ENCODE assay signal across 29 cellular contexts in the genomic region with DNA sequence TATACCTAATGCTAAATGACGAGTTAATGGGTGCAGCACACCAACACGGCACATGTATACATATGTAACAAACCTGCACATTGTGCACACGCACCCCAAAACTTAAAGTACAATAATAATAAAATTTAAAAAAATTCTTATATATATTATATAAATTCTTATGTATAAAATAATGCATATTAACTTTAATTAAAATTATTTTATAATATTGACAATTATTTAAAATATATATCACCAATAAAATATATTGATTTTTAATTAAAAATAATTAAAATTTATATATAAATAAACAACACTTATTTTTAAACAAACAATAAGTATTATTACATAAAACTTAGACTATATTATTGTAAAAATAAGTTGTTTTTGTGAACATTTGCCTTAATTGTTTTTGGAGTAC.
"Had no signal": no experiment of that assay in that cellular context is flagged by ENCODE, and none has a peak within 500 bp of the region (broad histone marks: within the 10 kb centered on the region; RNA-seq: fewer than 3 reads in every experiment).

No MANE protein-coding gene starts in this region.

- H3K27ac ChIP-seq: body of pancreas, colonic mucosa, gastrocnemius medialis, heart left ventricle had no signal

- H3K27me3 ChIP-seq: body of pancreas, colonic mucosa, gastrocnemius medialis, heart left ventricle had no signal

- H3K36me3 Mint-ChIP-seq: activated naive CD8-positive, alpha-beta T cell had no signal

- H3K4me3 Mint-ChIP-seq: activated B cell treated with CpG ODN at 0.5 μM for 24 hours; activated CD8-positive, alpha-beta T cell treated with anti-CD3 and anti-CD28 coated beads for 36 hours; activated naive CD8-positive, alpha-beta T cell; activated T-cell treated with anti-CD3 and anti-CD28 coated beads, Interleukin-2, amount 50 U/mL, for 4 hours; activated T-helper 17 cell treated with anti-CD3 and anti-CD28 coated beads, Interleukin-2, amount 50 U/mL, for 72 hours; T-helper 17 cell; T-helper 2 cell treated with Interferon-gamma antibody and Interleukin-4, amounts not matched to agents 5 μg/mL and 100 μg/mL, for 36 hours had no signal

- H3K4me1 ChIP-seq: body of pancreas, colonic mucosa, gastrocnemius medialis, heart left ventricle had no signal

- H3K36me3 ChIP-seq: colonic mucosa, gastrocnemius medialis, heart left ventricle had no signal

- H3K9me3 Mint-ChIP-seq: activated B cell treated with CpG ODN at 0.5 μM for 24 hours; T-helper 2 cell treated with Interferon-gamma antibody and Interleukin-4, amounts not matched to agents 5 μg/mL and 100 μg/mL, for 36 hours had no signal

- H3K4me3 ChIP-seq: body of pancreas, colonic mucosa, gastrocnemius medialis, heart left ventricle had no signal

- H3K27me3 Mint-ChIP-seq: activated B cell treated with CpG ODN at 0.5 μM for 24 hours; activated CD8-positive, alpha-beta T cell treated with anti-CD3 and anti-CD28 coated beads for 36 hours; activated naive CD8-positive, alpha-beta T cell; activated T-helper 17 cell treated with anti-CD3 and anti-CD28 coated beads, Interleukin-2, amount 50 U/mL, for 72 hours; T-helper 17 cell had no signal

- H3K9me3 ChIP-seq: body of pancreas, colonic mucosa, gastrocnemius medialis had no signal

- DNase-seq: activated B cell treated with CpG ODN at 0.5 μM for 24 hours; activated CD4-positive, alpha-beta T cell treated with anti-CD3 and anti-CD28 coated beads for 48 hours; activated CD4-positive, alpha-beta T cell treated with anti-CD3 and anti-CD28 coated beads, Interleukin-2, amount 50 U/mL, for 1 hour; activated CD4-positive, alpha-beta T cell treated with anti-CD3 and anti-CD28 coated beads, Interleukin-2, amount 50 U/mL, for 48 hours; activated CD8-positive, alpha-beta memory T cell treated with anti-CD3 and anti-CD28 coated beads for 24 hours; activated CD8-positive, alpha-beta T cell treated with anti-CD3 and anti-CD28 coated beads for 36 hours; activated effector memory CD4-positive, alpha-beta T cell treated with Interleukin-2 at 50 U/mL for 16 hours; activated gamma-delta T cell treated with Interleukin-2 at 50 U/mL for 16 hours; activated naive CD4-positive, alpha-beta T cell treated with anti-CD3 and anti-CD28 coated beads, Interleukin-2, amount 50 U/mL, for 16 hours; activated naive CD4-positive, alpha-beta T cell treated with Interleukin-2 at 50 U/mL for 16 hours; activated T-cell treated with anti-CD3 and anti-CD28 coated beads, Interleukin-2, amount 50 U/mL, for 4 hours; amniotic stem cell; anterior cingulate cortex; body of pancreas; caudate nucleus; colonic mucosa; effector CD8-positive, alpha-beta T cell; foreskin fibroblast; gastrocnemius medialis; glutamatergic neuron; heart left ventricle; T-helper 1 cell; T-helper 17 cell; T1000 had no signal

- H3K27ac Mint-ChIP-seq: activated B cell treated with CpG ODN at 0.5 μM for 24 hours; activated CD8-positive, alpha-beta T cell treated with anti-CD3 and anti-CD28 coated beads for 36 hours; activated naive CD8-positive, alpha-beta T cell; activated T-helper 17 cell treated with anti-CD3 and anti-CD28 coated beads, Interleukin-2, amount 50 U/mL, for 72 hours; T-helper 17 cell; T-helper 2 cell treated with Interferon-gamma antibody and Interleukin-4, amounts not matched to agents 5 μg/mL and 100 μg/mL, for 36 hours had no signal

- H3K4me1 Mint-ChIP-seq: activated B cell treated with CpG ODN at 0.5 μM for 24 hours; activated T-helper 17 cell treated with anti-CD3 and anti-CD28 coated beads, Interleukin-2, amount 50 U/mL, for 72 hours; T-helper 17 cell had no signal

- ATAC-seq: activated CD4-positive, CD25-positive, alpha-beta regulatory T cell treated with anti-CD3 and anti-CD28 coated beads, Interleukin-2, amount 50 U/mL, for 24 hours; activated CD8-positive, alpha-beta T cell treated with anti-CD3 and anti-CD28 coated beads for 36 hours; activated T-cell treated with anti-CD3 and anti-CD28 coated beads, Interleukin-2, amount 50 U/mL, for 4 hours; activated T-helper 17 cell treated with anti-CD3 and anti-CD28 coated beads, Interleukin-2, amount 50 U/mL, for 72 hours; body of pancreas; esophagus mucosa; gastrocnemius medialis; heart left ventricle; T-helper 17 cell had no signal
